ENCODE assay signal across 8 cellular contexts in genomic region chr4:169270156-169270809, GRCh38. TPM values are rescaled to one million over a fixed set of nuclear protein-coding genes. Genes with fewer than 3 reads are reported as not detected.
DNase-seq lines count a peak whose midpoint lies in the region; ATAC-seq and TF ChIP-seq lines count a peak whose summit lies in the region.

No MANE protein-coding gene starts in this region.

- no peak overlapping the region for H3K27ac Mint-ChIP-seq in activated naive CD8-positive, alpha-beta T cell treated with anti-CD3 and anti-CD28 coated beads, Interleukin-2, amount 50 U/mL, for 24 hours

- H3K9me3 Mint-ChIP-seq in activated naive CD8-positive, alpha-beta T cell treated with anti-CD3 and anti-CD28 coated beads, Interleukin-2, amount 50 U/mL, for 24 hours, result no peaks in the 10 kb centered on the region

- peaks cover 0 to 6% (median 0%) of the 10 kb centered on the region in 11 experiments; a peak in 2 of 22 replicates for H3K9me3 ChIP-seq in BLaER1 treated with 17β-estradiol and CSF1 and Interleukin-3, amounts not matched to agents 10 nM and 100 nM (replicated peaks in 1 of 11)
- no peaks in the 10 kb centered on the region for H3K9me3 ChIP-seq in heart right ventricle
- no peaks in the 10 kb centered on the region for H3K9me3 ChIP-seq in parathyroid adenoma (ENCODE audit: control insufficient read depth, low read length)

- intact Hi-C loops in heart right ventricle (cut with DNase I), result loop anchor here in 7 of 10 donors (5.0 to 10.0 kb wide), 8 partner anchors 133 to 258 kb away; partner anchors contain the start of gene CBR4 (in 3 of the 7)

- TF ChIP-seq CTCF in heart right ventricle (IDR thresholded peaks at IDR 0.05) (peak in 3 of 9 donors; percentile 19 to 32 (median 23)), parathyroid adenoma (IDR thresholded peaks at IDR 0.05) (no peak)

- peaks cover 0 to 3% (median 0%) of the 10 kb centered on the region in 11 experiments; a peak in 1 of 22 replicates for H3K27me3 ChIP-seq in BLaER1 treated with 17β-estradiol and CSF1 and Interleukin-3, amounts not matched to agents 10 nM and 100 nM
- H3K27me3 ChIP-seq in heart right ventricle (peaks cover 0 to 5% (median 0%) of the 10 kb centered on the region in 7 donors), parathyroid adenoma (ENCODE audit: control insufficient read depth, insufficient read depth, low read length) (no peaks in the 10 kb centered on the region)

- peak overlapping the region; percentile 78 to 98 (median 93) for H3K4me2 ChIP-seq in BLaER1 treated with 17β-estradiol and CSF1 and Interleukin-3, amounts not matched to agents 10 nM and 100 nM
- H3K4me2 ChIP-seq in parathyroid adenoma (ENCODE audit: low read length), result peak overlapping the region; percentile 91

- peak overlapping the region; percentile 75 to 99 (median 98) for H3K27ac ChIP-seq in BLaER1 treated with 17β-estradiol and CSF1 and Interleukin-3, amounts not matched to agents 10 nM and 100 nM
- H3K27ac ChIP-seq in heart right ventricle, result peak overlapping the region; percentile 80 to 97 (median 94)
- peak overlapping the region; percentile 79 for H3K27ac ChIP-seq in parathyroid adenoma

- peaks cover 0 to 33% (median 21%) of the 10 kb centered on the region in 11 experiments; a peak in 18 of 22 replicates for H3K36me3 ChIP-seq in BLaER1 treated with 17β-estradiol and CSF1 and Interleukin-3, amounts not matched to agents 10 nM and 100 nM
- H3K36me3 ChIP-seq in heart right ventricle (no peaks in the 10 kb centered on the region), parathyroid adenoma (ENCODE audit: control insufficient read depth, insufficient read depth, low read length) (no peaks in the 10 kb centered on the region)

- no peaks in the 10 kb centered on the region for H3K36me3 Mint-ChIP-seq in activated naive CD8-positive, alpha-beta T cell treated with anti-CD3 and anti-CD28 coated beads, Interleukin-2, amount 50 U/mL, for 24 hours (ENCODE audit: low read depth)

- peak overlapping the region; percentile 93 for H2AFZ ChIP-seq in parathyroid adenoma

- H3K4me3 ChIP-seq in BLaER1 treated with 17β-estradiol and CSF1 and Interleukin-3, amounts not matched to agents 10 nM and 100 nM, result peak overlapping the region; percentile 79 to 95 (median 92)
- H3K4me3 ChIP-seq in heart right ventricle, result peak overlapping the region; percentile 30 to 99 (median 94)
- peak overlapping the region; percentile 76 for H3K4me3 ChIP-seq in parathyroid adenoma (ENCODE audit: low read depth, low read length)

- DNase-seq in NCI-H226 (peak; percentile 49), heart right ventricle (peak; percentile 68 to 78), NCI-H2029 treated with DMSO at 0.1 percent for 48 hours (lab: John Stamatoyannopoulos, UW) (no peak)
- DNase-seq in activated naive CD8-positive, alpha-beta T cell treated with anti-CD3 and anti-CD28 coated beads, Interleukin-2, amount 50 U/mL, for 24 hours, result peak; percentile 38

- H3K9ac ChIP-seq in BLaER1 treated with 17β-estradiol and CSF1 and Interleukin-3, amounts not matched to agents 10 nM and 100 nM, result peak overlapping the region; percentile 83 to 99 (median 96)
- H3K9ac ChIP-seq in parathyroid adenoma, result peak overlapping the region; percentile 76

- peaks cover 8% of the 10 kb centered on the region for H3K4me1 Mint-ChIP-seq in activated naive CD8-positive, alpha-beta T cell treated with anti-CD3 and anti-CD28 coated beads, Interleukin-2, amount 50 U/mL, for 24 hours

- no peaks in the 10 kb centered on the region for H3K79me2 ChIP-seq in parathyroid adenoma

- H3K27me3 Mint-ChIP-seq in activated naive CD8-positive, alpha-beta T cell treated with anti-CD3 and anti-CD28 coated beads, Interleukin-2, amount 50 U/mL, for 24 hours, result peaks cover 62% of the 10 kb centered on the region

- peaks cover 44 to 62% (median 47%) of the 10 kb centered on the region in 10 experiments for H3K4me1 ChIP-seq in BLaER1 treated with 17β-estradiol and CSF1 and Interleukin-3, amounts not matched to agents 10 nM and 100 nM
- H3K4me1 ChIP-seq in heart right ventricle (peaks cover 2 to 60% (median 45%) of the 10 kb centered on the region in 9 donors), parathyroid adenoma (peaks cover 3% of the 10 kb centered on the region)

- peak overlapping the region; percentile 77 for H3K4me3 Mint-ChIP-seq in activated naive CD8-positive, alpha-beta T cell treated with anti-CD3 and anti-CD28 coated beads, Interleukin-2, amount 50 U/mL, for 24 hours

- peaks cover 6 to 46% (median 36%) of the 10 kb centered on the region in 11 experiments; a peak in 18 of 22 replicates for H4K20me1 ChIP-seq in BLaER1 treated with 17β-estradiol and CSF1 and Interleukin-3, amounts not matched to agents 10 nM and 100 nM

- ATAC-seq in GM18517 (IDR thresholded peaks at IDR 0.05; ENCODE audit: unreplicated experiment), result peak; percentile 38
- peak; percentile 42 for ATAC-seq in HG02943 (IDR thresholded peaks at IDR 0.05; ENCODE audit: low read depth, unreplicated experiment)
- ATAC-seq in activated naive CD8-positive, alpha-beta T cell treated with anti-CD3 and anti-CD28 coated beads, Interleukin-2, amount 50 U/mL, for 24 hours, result peak; percentile 59
- ATAC-seq in heart right ventricle, result peak; percentile 62 to 88 (median 72)

- 0% methylated on average over 48 to 56 of the region's 56 CpGs for WGBS in heart right ventricle, 2 donors

RNA-seq across cellular contexts. Expression of gene SH3RF1, which starts 0.5 kb away (rescaled TPM):
- total RNA-seq in heart right ventricle, result 10 to 100 TPM in 5 of 10 donors, 1 to 10 TPM in 5; 7.0 to 11.7 (median 9.9) TPM
- polyA plus RNA-seq in heart right ventricle, result 1 to 10 TPM; 2.6 to 3.4 TPM
